In the genomic region with DNA sequence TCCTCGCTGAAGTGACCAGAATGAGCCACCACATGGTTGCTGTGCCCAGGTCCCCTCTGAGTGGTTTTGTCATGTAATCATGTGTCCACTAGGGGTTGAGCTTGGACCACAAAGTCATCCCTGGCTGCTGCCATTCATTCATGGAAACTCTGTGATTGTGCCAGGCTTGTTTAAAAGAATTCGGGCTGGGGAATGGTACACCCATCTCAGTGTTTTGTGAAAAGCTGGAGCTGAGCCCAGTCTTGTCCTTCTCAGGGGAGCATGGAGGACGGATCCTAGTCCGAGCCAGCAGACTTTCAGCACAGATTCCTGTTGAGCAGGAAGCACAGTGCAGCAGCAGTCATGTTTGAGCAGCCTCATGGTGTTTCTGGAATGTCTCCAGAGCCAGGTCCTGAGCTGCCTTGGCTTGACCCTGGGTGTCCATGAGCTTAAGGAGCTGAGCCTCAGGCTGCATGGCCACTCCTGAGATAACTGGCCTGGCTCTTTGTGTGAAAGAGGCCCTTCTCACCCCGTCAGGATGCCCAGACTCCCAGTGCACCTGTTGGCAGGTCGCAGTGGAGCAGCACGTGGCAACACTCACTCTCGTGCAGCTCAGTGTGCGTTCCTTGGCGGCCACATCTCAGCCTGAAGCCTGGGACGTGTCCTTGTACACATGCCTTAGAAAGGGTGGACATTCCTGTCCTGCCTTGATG, we compare ENCODE assay signal across 9 cellular contexts.
DNase-seq lines count a peak whose midpoint lies in the region; ATAC-seq, FAIRE-seq and TF ChIP-seq lines count a peak whose summit lies in the region.
"Had no signal": no experiment of that assay in that cellular context is flagged by ENCODE, and none has a peak within 500 bp of the region (broad histone marks: within the 10 kb centered on the region; RNA-seq: fewer than 3 reads in every experiment).

No MANE protein-coding gene starts in this region.

- peak overlapping the region; percentile 19 for H2AFZ ChIP-seq in astrocyte (ENCODE audit: low read depth, low read length)

- H3K79me2 ChIP-seq in astrocyte (ENCODE audit: insufficient read depth, low read length): no peaks in the 10 kb centered on the region

- H3K9me3 Mint-ChIP-seq in astrocyte (ENCODE audit: unreplicated experiment): no peaks in the 10 kb centered on the region

- TF ChIP-seq CTCF in astrocyte (IDR thresholded peaks at IDR 0.05; ENCODE audit: insufficient read depth, low read depth, low read length): peak; percentile 65

- no peaks in the 10 kb centered on the region for H4K20me1 ChIP-seq in astrocyte (ENCODE audit: insufficient read depth, low read length)

- no peaks in the 10 kb centered on the region for H3K27me3 Mint-ChIP-seq in astrocyte (ENCODE audit: low read depth, unreplicated experiment)

- H3K4me3 ChIP-seq in astrocyte (ENCODE audit: insufficient read depth, low read depth, low read length) (no peak overlapping the region), right cardiac atrium (ENCODE audit: low read length) (no peak overlapping the region)

- peaks cover 20% of the 10 kb centered on the region for H3K36me3 Mint-ChIP-seq in astrocyte (ENCODE audit: low read depth, unreplicated experiment)

- WGBS in right cardiac atrium: 22% methylated on average over 11 of the region's 11 CpGs

- peak overlapping the region; percentile 30 for H3K9ac ChIP-seq in astrocyte (ENCODE audit: low read length)

- no peaks in the 10 kb centered on the region for H3K9me3 ChIP-seq in astrocyte (ENCODE audit: insufficient read depth, low read depth, low read length)
- H3K9me3 ChIP-seq in right cardiac atrium (ENCODE audit: control insufficient read depth, low read length): no peaks in the 10 kb centered on the region
- H3K9me3 ChIP-seq: neutrophil had no signal

- H3K4me1 ChIP-seq in astrocyte (ENCODE audit: insufficient read depth, low read length): peaks cover 40% of the 10 kb centered on the region
- H3K4me1 ChIP-seq in right cardiac atrium (ENCODE audit: control insufficient read depth, insufficient read depth, low read length): peaks cover 5% of the 10 kb centered on the region

- peaks cover 60% of the 10 kb centered on the region for H3K4me1 Mint-ChIP-seq in astrocyte (ENCODE audit: low read depth, unreplicated experiment)

- H3K27ac Mint-ChIP-seq in astrocyte (ENCODE audit: unreplicated experiment): peak overlapping the region; percentile 55

- peak; percentile 75 for DNase-seq in AG20443 (ENCODE audit: low spot score)
- DNase-seq in NCI-H446 (lab: John Stamatoyannopoulos, UW): peak; percentile 43 to 85
- peak; percentile 72 for DNase-seq in astrocyte (ENCODE audit: low read depth)
- DNase-seq in right cardiac atrium: peak; percentile 87 to 90 (median 87)
- DNase-seq in sciatic nerve (ENCODE audit: low spot score): peak; percentile 84

- peak; percentile 94 for FAIRE-seq in astrocyte (lab: Jason Lieb, UNC)

- H3K27me3 ChIP-seq in astrocyte (ENCODE audit: insufficient read depth, low read length) (no peaks in the 10 kb centered on the region), right cardiac atrium (ENCODE audit: control insufficient read depth, insufficient read depth) (no peaks in the 10 kb centered on the region)

- H3K4me3 Mint-ChIP-seq in astrocyte (ENCODE audit: unreplicated experiment): no peak overlapping the region

- intact Hi-C loops in right cardiac atrium (cut with DNase I) (loop anchor here in 3 of 4 donors (2.0 to 10.0 kb wide), 6 partner anchors 63 to 311 kb away; partner anchors contain the start of gene TPM1 (in 1 of the 3)), sciatic nerve (cut with DNase I) (loop anchor here (10.0 kb wide), 1 partner anchor 313 kb away; no protein-coding TSS in a partner anchor)

- no peaks in the 10 kb centered on the region for H3K36me3 ChIP-seq in astrocyte (ENCODE audit: insufficient read depth, low read length)
- H3K36me3 ChIP-seq: neutrophil had no signal

- H3K27ac ChIP-seq in astrocyte (ENCODE audit: low read depth, low read length): no peak overlapping the region
- H3K27ac ChIP-seq in right cardiac atrium (ENCODE audit: low read length): peak overlapping the region; percentile 78
- H3K27ac ChIP-seq: neutrophil had no signal

- ATAC-seq in GM19351 (IDR thresholded peaks at IDR 0.05; ENCODE audit: unreplicated experiment) (peak; percentile 44), right cardiac atrium (peak; percentile 92), sciatic nerve (peak; percentile 85), HG03565 (IDR thresholded peaks at IDR 0.05; ENCODE audit: unreplicated experiment) (no peak), GM21367 (IDR thresholded peaks at IDR 0.05; ENCODE audit: unreplicated experiment) (no peak)

- peak overlapping the region; percentile 38 for H3K4me2 ChIP-seq in astrocyte (ENCODE audit: low read length)

Comparison
In these comparisons a context has a peak if more than half of its experiments do, and no peak if none do; other contexts are left out.
1. ATAC-seq: peak in GM19351 (single experiment), right cardiac atrium (2 of 2) and sciatic nerve (single experiment); none in HG03565 (single experiment) and GM21367 (single experiment).
2. Peak in every context shown above with its lines, with median percentiles within 50 percentile points of each other: DNase-seq.